In genomic region chr11:109247071-109247470, GRCh38 we compare ENCODE assay signal across 23 cellular contexts.
A peak's percentile ranks its signal among the peaks of the same experiment; 100 is the strongest.
DNase-seq lines count a peak whose midpoint lies in the region; ATAC-seq, FAIRE-seq and TF ChIP-seq lines count a peak whose summit lies in the region.
"Had no signal": no experiment of that assay in that cellular context is flagged by ENCODE, and none has a peak within 500 bp of the region (broad histone marks: within the 10 kb centered on the region; RNA-seq: fewer than 3 reads in every experiment).

No MANE protein-coding gene starts in this region.

- whole genome bisulfite sequencing in prostate gland, result 94% methylated on average over 5 of the region's 5 CpGs

- H3K9me2 ChIP-seq in PC-9 (ENCODE audit: insufficient read depth), result 0 out of 2 replicates have a peak, but pooled peaks cover 4% of the 10 kb centered on the region

- H2AFZ ChIP-seq in PC-9, result peak overlapping the region; percentile 12; the same call in 1 of the 2 replicates

- peak; percentile 94 for FAIRE-seq in bronchial epithelial cell (lab: Jason Lieb, UNC)

- H3K4me1 ChIP-seq in PC-9 (replicated peaks; ENCODE audit: insufficient read depth) (no peaks in the 10 kb centered on the region), left lung (no peaks in the 10 kb centered on the region), prostate gland (replicated peaks) (no peaks in the 10 kb centered on the region)
- H3K4me1 ChIP-seq: Caco-2, lower lobe of right lung, upper lobe of left lung had no signal

- no peaks in the 10 kb centered on the region for H3K79me2 ChIP-seq in PC-9 (ENCODE audit: low read depth)

- H3K4me3 ChIP-seq in PC-9, result no peak overlapping the region
- H3K4me3 ChIP-seq in bronchial epithelial cell (ENCODE audit: low read depth, low read length), result no peak overlapping the region
- H3K4me3 ChIP-seq in left lung, result no peak overlapping the region
- H3K4me3 ChIP-seq in prostate gland, result no peak overlapping the region
- H3K4me3 ChIP-seq: lower lobe of right lung, upper lobe of left lung had no signal

- no peak for TF ChIP-seq POLR2A in prostate gland (IDR thresholded peaks at IDR 0.05)

- no peaks in the 10 kb centered on the region for H3K9me3 ChIP-seq in PC-9 (ENCODE audit: insufficient read depth, low read depth)
- H3K9me3 ChIP-seq in left lung, result no peaks in the 10 kb centered on the region
- H3K9me3 ChIP-seq in prostate gland, result no peaks in the 10 kb centered on the region
- H3K9me3 ChIP-seq: Caco-2, lower lobe of right lung, upper lobe of left lung had no signal

- DNase-seq in EL (peak; percentile 64), PC-9 (no peak), bronchial epithelial cell (ENCODE audit: low read depth) (peak; percentile 91), hepatic stellate cell (ENCODE audit: low spot score) (peak; percentile 5), left lung (no peak), dedifferentiated amniotic fluid mesenchymal stem cell (ENCODE audit: extremely low spot score) (no peak), prostate gland (ENCODE audit: low spot score) (no peak)
- DNase-seq in activated CD4-positive, CD25-positive, alpha-beta regulatory T cell (lab: John Stamatoyannopoulos, UW), result no peak
- DNase-seq: activated CD4-positive, alpha-beta T cell treated with anti-CD3 and anti-CD28 coated beads, Interleukin-2, amount 10 ng/mL, durations not matched to agents 24 days and 14 days; activated CD8-positive, alpha-beta memory T cell treated with anti-CD3 and anti-CD28 coated beads, Interleukin-2, amount 50 U/mL, for 48 hours; activated gamma-delta T cell; amniotic stem cell; Caco-2; endodermal cell; lower lobe of right lung; NCI-H1417; NCI-H2171 treated with DMSO at 0.1 percent for 48 hours; NCI-H774; nucleus accumbens; stimulated activated CD4-positive, alpha-beta T cell treated with anti-CD3 and anti-CD28 coated beads, Interleukin-1b, Interleukin-23, amount 100 ng/mL, for 48 hours; stimulated activated naive CD8-positive, alpha-beta T cell treated with anti-CD3 and anti-CD28 coated beads, Interleukin-15, amount 100 ng/mL, for 72 hours; upper lobe of left lung had no signal

- H3F3A ChIP-seq in PC-9 (ENCODE audit: insufficient read depth, low read depth), result no peaks in the 10 kb centered on the region

- TF ChIP-seq CTCF in PC-9 (conservative IDR thresholded peaks at IDR 0.05) (no peak), bronchial epithelial cell (IDR thresholded peaks at IDR 0.05; ENCODE audit: insufficient read depth, low read length, severe bottlenecking) (no peak), left lung (IDR thresholded peaks at IDR 0.05) (no peak), prostate gland (IDR thresholded peaks at IDR 0.05) (no peak)

- H3K36me3 ChIP-seq in PC-9 (ENCODE audit: low read depth) (no peaks in the 10 kb centered on the region), bronchial epithelial cell (ENCODE audit: control insufficient read depth, insufficient read depth, low read length) (no peaks in the 10 kb centered on the region), left lung (no peaks in the 10 kb centered on the region), prostate gland (no peaks in the 10 kb centered on the region)
- H3K36me3 ChIP-seq: lower lobe of right lung, upper lobe of left lung had no signal

- H3K27ac ChIP-seq in PC-9, result no peak overlapping the region
- no peak overlapping the region for H3K27ac ChIP-seq in left lung
- no peak overlapping the region for H3K27ac ChIP-seq in prostate gland
- H3K27ac ChIP-seq: lower lobe of right lung, upper lobe of left lung had no signal

- no TSS peak for BruUV-seq in PC-9 (replicated peaks; lab: Mats Ljungman, UMichigan)

- intact Hi-C loops in PC-9 (cut with micrococcal nuclease; ENCODE audit: unreplicated experiment), result no loop called here
- intact Hi-C loops in left lung (cut with DNase I), result no loop called here
- intact Hi-C loops in prostate gland (cut with DNase I), result no loop called here

- ATAC-seq in left lung, result no peak
- ATAC-seq: lower lobe of right lung; sciatic nerve; stimulated activated naive CD8-positive, alpha-beta T cell treated with anti-CD3 and anti-CD28 coated beads, Interleukin-15, amount 100 ng/mL, for 72 hours had no signal

- no peaks in the 10 kb centered on the region for H4K20me1 ChIP-seq in PC-9 (ENCODE audit: insufficient read depth)

- CTCF ChIA-PET in PC-9 (lab: Charles Lee), result no interaction called here

- POLR2A ChIA-PET in PC-9 (lab: Charles Lee; ENCODE audit: unreplicated experiment), result no interaction called here

- H3K27me3 ChIP-seq in PC-9 (ENCODE audit: insufficient read depth, low read depth) (no peaks in the 10 kb centered on the region), bronchial epithelial cell (ENCODE audit: control insufficient read depth, insufficient read depth, low read length) (no peaks in the 10 kb centered on the region), left lung (no peaks in the 10 kb centered on the region), prostate gland (replicated peaks; ENCODE audit: insufficient read depth) (no peaks in the 10 kb centered on the region)
- H3K27me3 ChIP-seq: upper lobe of left lung had no signal

- H3K4me2 ChIP-seq in PC-9, result no peak overlapping the region

Comparison
In these comparisons a context has a peak if more than half of its experiments do, and no peak if none do; other contexts are left out.
1. DNase-seq: peak in EL (single experiment), bronchial epithelial cell (single experiment) and hepatic stellate cell (single experiment); none in PC-9 (0 of 2), left lung (0 of 2), dedifferentiated amniotic fluid mesenchymal stem cell (single experiment), activated CD4-positive, CD25-positive, alpha-beta regulatory T cell (0 of 4) and prostate gland (single experiment).